1 cellular context compared by ENCODE assay signal in the genomic region with DNA sequence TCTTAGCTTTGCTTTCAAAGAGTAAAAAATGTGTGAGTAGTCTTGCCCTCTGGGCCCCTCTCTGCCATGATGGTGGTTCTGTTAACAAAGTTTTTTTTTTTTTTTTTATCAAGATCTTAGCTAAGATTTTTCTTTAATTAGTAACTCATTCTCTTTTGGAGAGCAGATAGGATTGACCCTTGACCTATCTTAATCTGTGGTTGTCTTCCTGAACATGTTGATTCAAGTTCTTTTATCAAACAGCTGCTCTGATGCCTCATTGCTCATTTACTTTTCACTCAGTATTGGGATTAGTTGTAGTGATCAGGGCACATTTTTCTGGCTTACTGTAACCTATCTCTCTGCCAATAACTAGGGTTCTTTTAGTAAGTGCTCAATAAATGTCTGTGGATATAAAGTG.
TF ChIP-seq lines count a peak whose summit lies in the region.

No MANE protein-coding gene starts in this region.

TF ChIP-seq in WTC11, 78 proteins besides CTCF, POLR2A, EP300 and RAD21:
- TF ChIP-seq NR1H2 (CRISPR knock-in tag; IDR thresholded peaks at IDR 0.05), result no peak
- no peak for TF ChIP-seq OVOL2 (CRISPR knock-in tag; IDR thresholded peaks at IDR 0.05; ENCODE audit: borderline replicate concordance)
- TF ChIP-seq, protein P1, sequence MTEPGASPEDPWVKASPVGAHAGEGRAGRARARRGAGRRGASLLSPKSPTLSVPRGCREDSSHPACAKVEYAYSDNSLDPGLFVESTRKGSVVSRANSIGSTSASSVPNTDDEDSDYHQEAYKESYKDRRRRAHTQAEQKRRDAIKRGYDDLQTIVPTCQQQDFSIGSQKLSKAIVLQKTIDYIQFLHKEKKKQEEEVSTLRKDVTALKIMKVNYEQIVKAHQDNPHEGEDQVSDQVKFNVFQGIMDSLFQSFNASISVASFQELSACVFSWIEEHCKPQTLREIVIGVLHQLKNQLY (CRISPR knock-in tag; IDR thresholded peaks at IDR 0.05), result no peak
